In genomic region chr16:2025251-2025650, GRCh38 we compare ENCODE assay signal across 18 cellular contexts. TPM values are rescaled to one million over a fixed set of nuclear protein-coding genes. Genes with fewer than 3 reads are reported as not detected.
A peak's percentile ranks its signal among the peaks of the same experiment; 100 is the strongest.
DNase-seq lines count a peak whose midpoint lies in the region; ATAC-seq and TF ChIP-seq lines count a peak whose summit lies in the region.
"Had no signal": no experiment of that assay in that cellular context is flagged by ENCODE, and none has a peak within 500 bp of the region (broad histone marks: within the 10 kb centered on the region; RNA-seq: fewer than 3 reads in every experiment).

No MANE protein-coding gene starts in this region.

- H3K9me3 Mint-ChIP-seq in Calu3 (ENCODE audit: low read depth, unreplicated experiment) (no peaks in the 10 kb centered on the region), T-cell (no peaks in the 10 kb centered on the region), naive B cell (peaks cover 0 to 1% (median 0%) of the 10 kb centered on the region in 7 donors)

- H3K27ac Mint-ChIP-seq in Calu3 (ENCODE audit: unreplicated experiment), result no peak overlapping the region
- peak overlapping the region in 1 of 2 donors; percentile 27 for H3K27ac Mint-ChIP-seq in T-cell
- no peak overlapping the region for H3K27ac Mint-ChIP-seq in naive B cell
- H3K27ac Mint-ChIP-seq: H9 had no signal

- no peak for ATAC-seq in T-cell (replicated peaks in 1 of 4)
- ATAC-seq in naive B cell (ENCODE audit: low read depth in 2 of 2), result no peak
- ATAC-seq in HG03432 (IDR thresholded peaks at IDR 0.05; ENCODE audit: unreplicated experiment), result no peak
- ATAC-seq: foreskin keratinocyte, K562, left colon had no signal

- H3K4me1 Mint-ChIP-seq in Calu3 (ENCODE audit: low read depth, unreplicated experiment) (peaks cover 41% of the 10 kb centered on the region), T-cell (peaks cover 13 to 30% (median 16%) of the 10 kb centered on the region in 3 donors), naive B cell (peaks cover 22 to 34% (median 29%) of the 10 kb centered on the region in 3 donors)

- H3K4me3 Mint-ChIP-seq in Calu3 (ENCODE audit: low read depth, unreplicated experiment) (peak overlapping the region; percentile 74), T-cell (peak overlapping the region; percentile 36 to 72 (median 51)), naive B cell (peak overlapping the region in 5 of 8 donors; percentile 19 to 68 (median 59))

- peaks cover 37% of the 10 kb centered on the region for H3K27me3 Mint-ChIP-seq in Calu3 (ENCODE audit: unreplicated experiment)
- H3K27me3 Mint-ChIP-seq in T-cell, result peaks cover 8 to 24% of the 10 kb centered on the region in 2 donors
- H3K27me3 Mint-ChIP-seq in naive B cell, result peaks cover 17 to 75% (median 45%) of the 10 kb centered on the region in 3 donors

- H3K27ac ChIP-seq in testis, result no peak overlapping the region
- H3K27ac ChIP-seq: colonic mucosa, foreskin keratinocyte, HL-60, skin epidermis had no signal

- POLR2A ChIA-PET in T-cell (lab: Charles Lee), result no interaction called here

- TF ChIP-seq CTCF in Calu3 (IDR thresholded peaks at IDR 0.05; ENCODE audit: unreplicated experiment) (no peak), testis (IDR thresholded peaks at IDR 0.05) (no peak)

- CTCF ChIA-PET in Calu3 (lab: Charles Lee), result interaction anchor here (1.4 to 1.6 kb wide), 2 partner anchors 22 to 31 kb away, joined by 4 to 5 read pairs; partner anchors contain the start of genes NTHL1 and TSC2
- CTCF ChIA-PET in T-cell (lab: Charles Lee), result no interaction called here

- DNase-seq in Calu3, result no peak
- DNase-seq in T-cell, result no peak
- DNase-seq in naive B cell, result no peak
- DNase-seq in testis, result no peak
- DNase-seq: activated gamma-delta T cell, colonic mucosa, foreskin keratinocyte, H9, left colon, NCI-H2029 treated with DMSO at 0.1 percent for 48 hours, NCI-H510A, posterior cingulate gyrus, Right ventricle myocardium superior had no signal

- H3K27me3 ChIP-seq in testis, result no peaks in the 10 kb centered on the region
- H3K27me3 ChIP-seq: ascending aorta had no signal

- intact Hi-C loops in Calu3 (cut with micrococcal nuclease; ENCODE audit: unreplicated experiment), result no loop called here
- intact Hi-C loops in testis (cut with DNase I; ENCODE audit: low total_unique reads), result loop anchor here (5.0 to 10.0 kb wide), 2 partner anchors 60 to 117 kb away; no protein-coding TSS in a partner anchor

- no peak overlapping the region for H3K4me3 ChIP-seq in testis
- H3K4me3 ChIP-seq: K562, skin epidermis had no signal

- WGBS in testis, 2 donors, result 91 to 94% methylated on average over 9 to 14 of the region's 14 CpGs

- TF ChIP-seq POLR2A in testis (IDR thresholded peaks at IDR 0.05), result no peak

- H3K36me3 Mint-ChIP-seq in Calu3 (ENCODE audit: insufficient read depth, unreplicated experiment), result peaks cover 46% of the 10 kb centered on the region
- H3K36me3 Mint-ChIP-seq in T-cell, result no peaks in the 10 kb centered on the region
- H3K36me3 Mint-ChIP-seq in naive B cell, result no peaks in the 10 kb centered on the region

- no peaks in the 10 kb centered on the region for H3K9me3 ChIP-seq in testis
- H3K9me3 ChIP-seq: ascending aorta, colonic mucosa had no signal

- H3K4me1 ChIP-seq in testis, result peaks cover 26% of the 10 kb centered on the region
- H3K4me1 ChIP-seq: foreskin keratinocyte had no signal

- no peaks in the 10 kb centered on the region for H3K36me3 ChIP-seq in testis (ENCODE audit: low read depth, missing control alignments)
- H3K36me3 ChIP-seq: ascending aorta, colonic mucosa had no signal

- no TSS peak for BruUV-seq in Calu3 (replicated peaks; lab: Mats Ljungman, UMichigan)

RNA-seq across cellular contexts. Expression of gene NHERF2, which starts 1.5 kb away (rescaled TPM):
- total RNA-seq in Calu3 (2022) (15.7 and 22.0 TPM in 2 replicates), T-cell (1 to 10 TPM; 2.9 to 6.8 (median 5.8) TPM), testis (10 to 100 TPM; 54.1 to 59.9 TPM)
- polyA plus RNA-seq in naive B cell (ENCODE audit: low read depth in 6 of 6) (not detected), testis (ENCODE audit: insufficient read depth, low read depth, low replicate concordance) (50.6 TPM)

RNA-seq across cellular contexts. Expression of gene NPW, which starts 5.7 kb away (rescaled TPM):
- total RNA-seq in Calu3 (2022), result 1.5 and 4.2 TPM in 2 replicates
- under 1 TPM in 2 of 5 donors, not detected in 3; 0.43 to 0.44 TPM for total RNA-seq in T-cell
- polyA plus RNA-seq in naive B cell (ENCODE audit: low read depth in 6 of 6), result not detected
- total RNA-seq in testis, result 1 to 10 TPM; 7.3 to 8.2 TPM
- polyA plus RNA-seq in testis (ENCODE audit: insufficient read depth, low read depth, low replicate concordance), result 3.9 TPM
- total RNA-seq: ascending aorta, Right ventricle myocardium superior had no signal

RNA-seq across cellular contexts. Expression of gene ZNF598, which starts 15.6 kb away (rescaled TPM):
- total RNA-seq in Calu3 (2022), result 72.4 and 73.1 TPM in 2 replicates
- total RNA-seq in T-cell, result 10 to 100 TPM; 44.3 to 73.7 (median 68.8) TPM
- 1 to 10 TPM; 2.7 to 8.4 (median 3.9) TPM for polyA plus RNA-seq in naive B cell (ENCODE audit: low read depth in 6 of 6)
- 10 to 100 TPM; 80.4 to 94.6 TPM for total RNA-seq in testis
- polyA plus RNA-seq in testis (ENCODE audit: insufficient read depth, low read depth, low replicate concordance), result 46.3 TPM

RNA-seq across cellular contexts. Expression of gene NTHL1, which starts 22.4 kb away (rescaled TPM):
- 32.8 and 33.8 TPM in 2 replicates for total RNA-seq in Calu3 (2022)
- total RNA-seq in T-cell, result 10 to 100 TPM in 3 of 5 donors, 1 to 10 TPM in 2; 5.8 to 24.1 (median 18.3) TPM
- polyA plus RNA-seq in naive B cell (ENCODE audit: low read depth in 6 of 6), result 10 to 100 TPM; 21.4 to 38.3 (median 26.0) TPM
- total RNA-seq in testis, result 10 to 100 TPM; 24.6 to 35.6 TPM
- 18.0 TPM for polyA plus RNA-seq in testis (ENCODE audit: insufficient read depth, low read depth, low replicate concordance)

RNA-seq across cellular contexts. Expression of gene TSC2, which starts 22.5 kb away (rescaled TPM):
- total RNA-seq in Calu3 (2022), result 170 and 194 TPM in 2 replicates
- total RNA-seq in T-cell, result 100 to 1,000 TPM; 134 to 181 (median 161) TPM
- polyA plus RNA-seq in naive B cell (ENCODE audit: low read depth in 6 of 6), result 10 to 100 TPM; 16.6 to 45.0 (median 24.9) TPM
- 100 to 1,000 TPM; 222 to 271 TPM for total RNA-seq in testis
- polyA plus RNA-seq in testis (ENCODE audit: insufficient read depth, low read depth, low replicate concordance), result 136 TPM
